In genomic region chr7:73865738-73866445, GRCh38 we compare ENCODE assay signal across 8 cellular contexts. TPM values are rescaled to one million over a fixed set of nuclear protein-coding genes. Genes with fewer than 3 reads are reported as not detected.
DNase-seq lines count a peak whose midpoint lies in the region; ATAC-seq and TF ChIP-seq lines count a peak whose summit lies in the region.

No MANE protein-coding gene starts in this region.

- no peak overlapping the region for H3K27ac Mint-ChIP-seq in activated naive CD8-positive, alpha-beta T cell treated with anti-CD3 and anti-CD28 coated beads, Interleukin-2, amount 50 U/mL, for 24 hours
- H3K27ac Mint-ChIP-seq in CD8-positive, alpha-beta memory T cell, result no peak overlapping the region

- H4K20me1 ChIP-seq in MM.1S (ENCODE audit: insufficient read depth, low read length) (no peaks in the 10 kb centered on the region), hepatocyte (ENCODE audit: insufficient read depth, poor library complexity, severe bottlenecking) (no peaks in the 10 kb centered on the region)

- no peaks in the 10 kb centered on the region for H3K4me1 ChIP-seq in MM.1S (ENCODE audit: low read length)
- peaks cover 15% of the 10 kb centered on the region for H3K4me1 ChIP-seq in hepatocyte (ENCODE audit: insufficient read depth)
- no peaks in the 10 kb centered on the region for H3K4me1 ChIP-seq in CD8-positive, alpha-beta memory T cell (ENCODE audit: insufficient read depth, low read length)

- H3K4me3 ChIP-seq in MM.1S (ENCODE audit: low read length), result no peak overlapping the region
- H3K4me3 ChIP-seq in hepatocyte, result no peak overlapping the region
- no peak overlapping the region for H3K4me3 ChIP-seq in CD8-positive, alpha-beta memory T cell (ENCODE audit: low read length)

- H3K9me3 Mint-ChIP-seq in activated naive CD8-positive, alpha-beta T cell treated with anti-CD3 and anti-CD28 coated beads, Interleukin-2, amount 50 U/mL, for 24 hours, result no peaks in the 10 kb centered on the region
- no peaks in the 10 kb centered on the region for H3K9me3 Mint-ChIP-seq in CD8-positive, alpha-beta memory T cell

- H3K27me3 ChIP-seq in MM.1S (replicated peaks; ENCODE audit: insufficient read depth, low read length) (0 out of 2 replicates have a peak, but pooled peaks cover 3% of the 10 kb centered on the region), hepatocyte (no peaks in the 10 kb centered on the region)
- H3K27me3 ChIP-seq in CD8-positive, alpha-beta memory T cell (ENCODE audit: insufficient read depth, low read length, poor library complexity, severe bottlenecking), result no peaks in the 10 kb centered on the region

- TF ChIP-seq CTCF in MM.1S (IDR thresholded peaks at IDR 0.05; ENCODE audit: low read length), result peak; percentile 45
- peak; percentile 67 for TF ChIP-seq CTCF in hepatocyte (IDR thresholded peaks at IDR 0.05; ENCODE audit: poor library complexity)

- H3K4me2 ChIP-seq in MM.1S (ENCODE audit: low read depth, low read length) (no peak overlapping the region), hepatocyte (no peak overlapping the region)

- H3K36me3 Mint-ChIP-seq in activated naive CD8-positive, alpha-beta T cell treated with anti-CD3 and anti-CD28 coated beads, Interleukin-2, amount 50 U/mL, for 24 hours (ENCODE audit: low read depth), result no peaks in the 10 kb centered on the region
- H3K36me3 Mint-ChIP-seq in CD8-positive, alpha-beta memory T cell, result no peaks in the 10 kb centered on the region

- DNase-seq in NCI-H82 (lab: John Stamatoyannopoulos, UW) (peak; percentile 49), NCI-H82 treated with DMSO at 0.1 percent for 48 hours (lab: John Stamatoyannopoulos, UW; ENCODE audit: unreplicated experiment) (no peak), MM.1S (peak; percentile 46), hepatocyte (ENCODE audit: low spot score) (peak; percentile 73), superior temporal gyrus (ENCODE audit: extremely low spot score) (peak; percentile 70)
- DNase-seq in activated naive CD8-positive, alpha-beta T cell treated with anti-CD3 and anti-CD28 coated beads, Interleukin-2, amount 50 U/mL, for 24 hours, result peak; percentile 16
- DNase-seq in CD8-positive, alpha-beta memory T cell, result no peak
- no peak for DNase-seq in activated CD8-positive, alpha-beta memory T cell treated with anti-CD3 and anti-CD28 coated beads, Interleukin-2, amount 50 U/mL, for 4 hours

- no peaks in the 10 kb centered on the region for H3K4me1 Mint-ChIP-seq in activated naive CD8-positive, alpha-beta T cell treated with anti-CD3 and anti-CD28 coated beads, Interleukin-2, amount 50 U/mL, for 24 hours
- no peaks in the 10 kb centered on the region for H3K4me1 Mint-ChIP-seq in CD8-positive, alpha-beta memory T cell

- no peak for ATAC-seq in activated naive CD8-positive, alpha-beta T cell treated with anti-CD3 and anti-CD28 coated beads, Interleukin-2, amount 50 U/mL, for 24 hours

- H3K9me2 ChIP-seq in MM.1S (replicated peaks; ENCODE audit: insufficient read depth, low read length), result no peaks in the 10 kb centered on the region
- H3K9me2 ChIP-seq in hepatocyte (replicated peaks; ENCODE audit: insufficient read depth), result no peaks in the 10 kb centered on the region

- 89% methylated on average over 6 of the region's 6 CpGs for WGBS in hepatocyte (ENCODE audit: low lambda C conversion rate, missing lambda C conversion rate)

- H3K27ac ChIP-seq in MM.1S (ENCODE audit: low read length), result no peak overlapping the region
- H3K27ac ChIP-seq in hepatocyte, result no peak overlapping the region
- H3K27ac ChIP-seq in CD8-positive, alpha-beta memory T cell (ENCODE audit: low read depth, low read length), result no peak overlapping the region

- no peaks in the 10 kb centered on the region for H3K9me3 ChIP-seq in MM.1S (replicated peaks; ENCODE audit: insufficient read depth, low read length)
- H3K9me3 ChIP-seq in hepatocyte (ENCODE audit: low read depth), result no peaks in the 10 kb centered on the region
- H3K9me3 ChIP-seq in CD8-positive, alpha-beta memory T cell (ENCODE audit: low read length), result no peaks in the 10 kb centered on the region

- H3K4me3 Mint-ChIP-seq in activated naive CD8-positive, alpha-beta T cell treated with anti-CD3 and anti-CD28 coated beads, Interleukin-2, amount 50 U/mL, for 24 hours, result no peak overlapping the region
- H3K4me3 Mint-ChIP-seq in CD8-positive, alpha-beta memory T cell, result no peak overlapping the region

- CTCF ChIA-PET in CD8-positive, alpha-beta memory T cell (lab: Charles Lee), result no interaction called here

- H3K36me3 ChIP-seq in MM.1S (replicated peaks; ENCODE audit: insufficient read depth, low read length), result no peaks in the 10 kb centered on the region
- no peaks in the 10 kb centered on the region for H3K36me3 ChIP-seq in hepatocyte (replicated peaks; ENCODE audit: insufficient read depth, low read depth)
- H3K36me3 ChIP-seq in CD8-positive, alpha-beta memory T cell (ENCODE audit: insufficient read depth, low read length), result no peaks in the 10 kb centered on the region

- H3K27me3 Mint-ChIP-seq in activated naive CD8-positive, alpha-beta T cell treated with anti-CD3 and anti-CD28 coated beads, Interleukin-2, amount 50 U/mL, for 24 hours, result no peaks in the 10 kb centered on the region
- H3K27me3 Mint-ChIP-seq in CD8-positive, alpha-beta memory T cell, result peaks cover 0 to 3% of the 10 kb centered on the region in 2 donors

- POLR2A ChIA-PET in CD8-positive, alpha-beta memory T cell (lab: Charles Lee), result no interaction called here

- H3K79me2 ChIP-seq in MM.1S (ENCODE audit: low read length), result no peaks in the 10 kb centered on the region
- H3K79me2 ChIP-seq in hepatocyte, result no peaks in the 10 kb centered on the region

- H3F3A ChIP-seq in MM.1S (ENCODE audit: insufficient read depth, low read length), result no peaks in the 10 kb centered on the region

- H2AFZ ChIP-seq in MM.1S (ENCODE audit: low read length) (no peak overlapping the region), hepatocyte (no peak overlapping the region)

- H3K9ac ChIP-seq in MM.1S (ENCODE audit: low read length), result no peak overlapping the region

RNA-seq across cellular contexts. Expression of gene TMEM270, which starts 4.9 kb away (rescaled TPM):
- 1.1 TPM in 1 of 2 replicates, not detected in the other for total RNA-seq in hepatocyte
- 0.30 and 0.47 TPM in 2 replicates for polyA plus RNA-seq in hepatocyte
- not detected for total RNA-seq in CD8-positive, alpha-beta memory T cell
- polyA plus RNA-seq in CD8-positive, alpha-beta memory T cell, result not detected

RNA-seq across cellular contexts. Expression of gene METTL27, which starts 23.6 kb away (rescaled TPM):
- 1.6 and 2.6 TPM in 2 replicates for total RNA-seq in hepatocyte
- 6.5 and 11.4 TPM in 2 replicates for polyA plus RNA-seq in hepatocyte
- total RNA-seq in CD8-positive, alpha-beta memory T cell, result not detected
- polyA plus RNA-seq in CD8-positive, alpha-beta memory T cell, result not detected

RNA-seq across cellular contexts. Expression of gene CLDN4, which starts 35.1 kb away (rescaled TPM):
- total RNA-seq in hepatocyte, result 532 and 570 TPM in 2 replicates
- 880 and 909 TPM in 2 replicates for polyA plus RNA-seq in hepatocyte
- total RNA-seq in CD8-positive, alpha-beta memory T cell, result under 1 TPM in 1 of 2 experiments, not detected in 1; 0.15 TPM
- not detected for polyA plus RNA-seq in CD8-positive, alpha-beta memory T cell

Comparison
In these comparisons a context has a peak if more than half of its experiments do, and no peak if none do; other contexts are left out.
1. DNase-seq: peak in NCI-H82 (single experiment), MM.1S (single experiment), activated naive CD8-positive, alpha-beta T cell treated with anti-CD3 and anti-CD28 coated beads, Interleukin-2, amount 50 U/mL, for 24 hours (single experiment), hepatocyte (single experiment) and superior temporal gyrus (single experiment); none in NCI-H82 treated with DMSO at 0.1 percent for 48 hours (single experiment), CD8-positive, alpha-beta memory T cell (0 of 5) and activated CD8-positive, alpha-beta memory T cell treated with anti-CD3 and anti-CD28 coated beads, Interleukin-2, amount 50 U/mL, for 4 hours (single experiment).
2. RNA of gene CLDN4, which starts 35.1 kb away (total RNA-seq): 532 to 570 TPM in hepatocyte; 0.15 TPM in CD8-positive, alpha-beta memory T cell; every median in the first group is over 100 times any median in the second.